In the genomic region with DNA sequence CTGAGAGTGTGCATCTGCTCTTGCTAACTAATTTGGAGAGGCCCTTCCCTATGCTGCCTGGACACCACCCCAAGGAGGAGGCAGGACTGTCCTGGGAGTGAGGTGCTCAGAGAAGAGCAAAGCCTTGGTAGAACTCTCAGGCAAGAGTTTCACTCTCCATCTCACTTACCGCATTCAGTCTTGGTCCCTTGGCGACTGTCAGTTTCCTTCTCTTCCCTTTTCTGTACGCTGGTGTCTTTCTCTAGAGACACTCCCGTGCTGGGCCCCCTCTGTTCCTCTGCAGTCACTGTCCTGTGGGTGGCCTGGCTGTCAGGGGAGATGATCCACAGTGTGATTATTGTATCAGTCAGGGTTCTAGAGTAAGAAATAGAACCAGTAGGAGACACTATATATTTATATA, we compare ENCODE assay signal across 12 cellular contexts. TPM values are rescaled to one million over a fixed set of nuclear protein-coding genes. Genes with fewer than 3 reads are reported as not detected.
A peak's percentile ranks its signal among the peaks of the same experiment; 100 is the strongest.
DNase-seq lines count a peak whose midpoint lies in the region; ATAC-seq and TF ChIP-seq lines count a peak whose summit lies in the region.
"Had no signal": no experiment of that assay in that cellular context is flagged by ENCODE, and none has a peak within 500 bp of the region (broad histone marks: within the 10 kb centered on the region; RNA-seq: fewer than 3 reads in every experiment).

No MANE protein-coding gene starts in this region.

- H3K4me3 ChIP-seq in breast epithelium (no peak overlapping the region), transverse colon (no peak overlapping the region)
- H3K4me3 ChIP-seq: prostate gland had no signal

- in situ Hi-C loops in transverse colon (cut with MboI; ENCODE audit: low pct_ligation_motif_present in 1 of 4, low pct_unique_long_range_greater_than_20kb in 1 of 4, low sequenced_read_pairs in 3 of 4): no loop called here

- no peak for TF ChIP-seq EP300 in transverse colon (IDR thresholded peaks at IDR 0.05; ENCODE audit: low read depth)

- TF ChIP-seq CTCF in MCF 10A (IDR thresholded peaks at IDR 0.05; ENCODE audit: unreplicated experiment): no peak
- TF ChIP-seq CTCF in breast epithelium (IDR thresholded peaks at IDR 0.05): no peak
- TF ChIP-seq CTCF in activated B cell treated with CpG ODN at 0.5 μM for 24 hours (IDR thresholded peaks at IDR 0.05): no peak
- TF ChIP-seq CTCF in transverse colon (IDR thresholded peaks at IDR 0.05): no peak

- 53 to 85% methylated on average over 2 to 4 of the region's 4 CpGs for WGBS in transverse colon (ENCODE audit: low coverage in 1 of 2), 2 donors

- H3K27me3 Mint-ChIP-seq in MCF 10A (ENCODE audit: insufficient read depth, unreplicated experiment) (no peaks in the 10 kb centered on the region), activated B cell treated with CpG ODN at 0.5 μM for 24 hours (no peaks in the 10 kb centered on the region)

- ATAC-seq in HG03066 (IDR thresholded peaks at IDR 0.05; ENCODE audit: low read depth, unreplicated experiment) (peak; percentile 34), activated B cell treated with CpG ODN at 0.5 μM for 24 hours (ENCODE audit: low read depth) (peak; percentile 46)

- H3K36me3 Mint-ChIP-seq in MCF 10A (ENCODE audit: insufficient read depth, unreplicated experiment) (peaks cover 7% of the 10 kb centered on the region), activated B cell treated with CpG ODN at 0.5 μM for 24 hours (ENCODE audit: low read depth) (no peaks in the 10 kb centered on the region)

- POLR2A ChIA-PET in MCF 10A (lab: Yijun Ruan, JAX): interaction anchor here (0.7 kb wide), 1 partner anchor 155 kb away, joined by 3 read pairs; no protein-coding TSS in a partner anchor
- POLR2A ChIA-PET in activated B cell treated with CpG ODN at 0.5 μM for 24 hours (lab: Charles Lee): interaction anchor here (1.4 to 8.1 kb wide), 9 partner anchors 11 to 164 kb away, joined by 4 to 98 read pairs (median 16); partner anchors contain the start of genes AP3S2 and ZNF710

- H3K4me1 Mint-ChIP-seq in MCF 10A (ENCODE audit: insufficient read depth, unreplicated experiment) (peaks cover 30% of the 10 kb centered on the region), activated B cell treated with CpG ODN at 0.5 μM for 24 hours (peaks cover 75% of the 10 kb centered on the region)

- H3K9me3 ChIP-seq in breast epithelium: no peaks in the 10 kb centered on the region
- H3K9me3 ChIP-seq in transverse colon: no peaks in the 10 kb centered on the region
- H3K9me3 ChIP-seq: prostate gland had no signal

- intact Hi-C loops in MCF 10A (cut with micrococcal nuclease) (no loop called here), breast epithelium (cut with DNase I; ENCODE audit: low total_unique reads) (no loop called here), activated B cell treated with CpG ODN at 0.5 μM for 24 hours (cut with micrococcal nuclease) (loop anchor here (2.0 kb wide), 1 partner anchor 38 kb away; no protein-coding TSS in a partner anchor), transverse colon (cut with DNase I; ENCODE audit: low total_unique reads) (loop anchor here (5.0 kb wide), 1 partner anchor 146 kb away; the partner anchor contains the start of gene ARPIN)

- H3K36me3 ChIP-seq in breast epithelium (no peaks in the 10 kb centered on the region), transverse colon (no peaks in the 10 kb centered on the region)
- H3K36me3 ChIP-seq: prostate gland had no signal

- H3K27me3 ChIP-seq in breast epithelium (no peaks in the 10 kb centered on the region), transverse colon (no peaks in the 10 kb centered on the region)

- no peak for TF ChIP-seq POLR2A in breast epithelium (IDR thresholded peaks at IDR 0.05)
- TF ChIP-seq POLR2A in transverse colon (IDR thresholded peaks at IDR 0.05): no peak

- no TSS peak for BruUV-seq in MCF 10A (replicated peaks; lab: Mats Ljungman, UMichigan)

- CTCF ChIA-PET in MCF 10A (lab: Yijun Ruan, JAX) (no interaction called here), activated B cell treated with CpG ODN at 0.5 μM for 24 hours (lab: Charles Lee) (no interaction called here)

- H3K27ac Mint-ChIP-seq in MCF 10A (ENCODE audit: low read depth, unreplicated experiment) (peak overlapping the region; percentile 78), activated B cell treated with CpG ODN at 0.5 μM for 24 hours (peak overlapping the region; percentile 97)

- H3K9me3 Mint-ChIP-seq in MCF 10A (ENCODE audit: unreplicated experiment) (no peaks in the 10 kb centered on the region), activated B cell treated with CpG ODN at 0.5 μM for 24 hours (no peaks in the 10 kb centered on the region)

- H3K27ac ChIP-seq in breast epithelium (no peak overlapping the region), transverse colon (peak overlapping the region; percentile 80 to 86 (median 83))

- H3K4me3 Mint-ChIP-seq in MCF 10A (ENCODE audit: unreplicated experiment) (no peak overlapping the region), activated B cell treated with CpG ODN at 0.5 μM for 24 hours (peak overlapping the region; percentile 70)

- H3K4me1 ChIP-seq in breast epithelium (peaks cover 0 to 12% of the 10 kb centered on the region in 2 donors), transverse colon (peaks cover 32 to 57% (median 40%) of the 10 kb centered on the region in 4 donors)

- no peak for DNase-seq in MCF 10A (ENCODE audit: unreplicated experiment)
- no peak for DNase-seq in breast epithelium (ENCODE audit: low spot score in 2 of 2)
- peak; percentile 38 for DNase-seq in activated B cell treated with CpG ODN at 0.5 μM for 24 hours
- no peak for DNase-seq in transverse colon
- no peak for DNase-seq in DMS 273 (lab: John Stamatoyannopoulos, UW; ENCODE audit: unreplicated experiment)
- DNase-seq in cerebellar cortex (ENCODE audit: low spot score): no peak
- no peak for DNase-seq in NCI-H1417 treated with DMSO at 0.1 percent for 48 hours (lab: John Stamatoyannopoulos, UW)
- DNase-seq: activated CD8-positive, alpha-beta memory T cell treated with anti-CD3 and anti-CD28 coated beads, Interleukin-2, amount 50 U/mL, for 4 hours; AML-193; NK-92 treated with Interleukin-12 subunit alpha and Interleukin-12 subunit beta, amount 100 ng/mL, for 24 hours had no signal

RNA-seq across cellular contexts. Expression of gene IDH2, which starts 44.0 kb away (rescaled TPM):
- total RNA-seq in MCF 10A (2022) (4.2 and 10.2 TPM in 2 replicates), breast epithelium (10 to 100 TPM; 29.9 to 73.5 (median 58.7) TPM), activated B cell treated with CpG ODN at 0.5 μM for 24 hours (49.1 and 51.2 TPM in 2 replicates), transverse colon (100 to 1,000 TPM in 1 of 4 donors, 10 to 100 TPM in 3; 19.1 to 101 (median 85.1) TPM)

RNA-seq across cellular contexts. Expression of gene ZNF710, which starts 57.2 kb away (rescaled TPM):
- total RNA-seq in MCF 10A (2022): 27.3 and 32.2 TPM in 2 replicates
- total RNA-seq in breast epithelium: 10 to 100 TPM in 2 of 3 donors, 1 to 10 TPM in 1; 4.0 to 14.4 (median 10.4) TPM
- total RNA-seq in activated B cell treated with CpG ODN at 0.5 μM for 24 hours: 36.2 and 45.5 TPM in 2 replicates
- total RNA-seq in transverse colon: 10 to 100 TPM; 27.3 to 43.4 (median 35.6) TPM

Comparison
In these comparisons a context has a peak if more than half of its experiments do, and no peak if none do; other contexts are left out.
1. H3K27ac ChIP-seq: peak in transverse colon (4 of 4); none in breast epithelium (0 of 2).
2. intact Hi-C loops: an anchor here in activated B cell treated with CpG ODN at 0.5 μM for 24 hours (2.0 kb wide) and transverse colon (5.0 kb wide); none called in MCF 10A and breast epithelium.